Comparison of ENCODE assay signal across 28 cellular contexts in genomic region chr17:79221597-79221996, GRCh38.
"Had no signal": no experiment of that assay in that cellular context is flagged by ENCODE, and none has a peak within 500 bp of the region (broad histone marks: within the 10 kb centered on the region; RNA-seq: fewer than 3 reads in every experiment).

No MANE protein-coding gene starts in this region.

- H3K4me3 Mint-ChIP-seq: memory B cell; mesothelial cell of epicardium; natural killer cell treated with Interleukin-12 subunit alpha and Interleukin-12 subunit beta and Interleukin-15 and Interleukin-18, amount 100 ng/mL, for 72 hours; stimulated activated effector memory CD8-positive, alpha-beta T cell treated with anti-CD3 and anti-CD28 coated beads, Interleukin-12 subunit alpha, Interleukin-12 subunit beta, amount 100 ng/mL, for 72 hours had no signal

- H3K9me3 ChIP-seq: esophagus muscularis mucosa, gastroesophageal sphincter, heart left ventricle, mucosa of descending colon, ovary, psoas muscle, sigmoid colon, stomach, thyroid gland, vagina had no signal

- H3K4me3 ChIP-seq: gastroesophageal sphincter, heart left ventricle, hepatocyte, lung, mucosa of descending colon, ovary, psoas muscle, sigmoid colon, stomach, thyroid gland, vagina had no signal

- H3K9me3 Mint-ChIP-seq: memory B cell; mesothelial cell of epicardium; naive B cell; natural killer cell treated with Interleukin-12 subunit alpha and Interleukin-12 subunit beta and Interleukin-15 and Interleukin-18, amount 100 ng/mL, for 72 hours; neural crest cell; stimulated activated effector memory CD8-positive, alpha-beta T cell treated with anti-CD3 and anti-CD28 coated beads, Interleukin-12 subunit alpha, Interleukin-12 subunit beta, amount 100 ng/mL, for 72 hours had no signal

- ATAC-seq: gastroesophageal sphincter; heart left ventricle; left lobe of liver; mucosa of descending colon; natural killer cell treated with Interleukin-12 subunit alpha and Interleukin-12 subunit beta and Interleukin-15 and Interleukin-18, amount 100 ng/mL, for 72 hours; psoas muscle; right cardiac atrium had no signal

- H3K27me3 ChIP-seq: ovary, vagina had no signal

- DNase-seq: dermis blood vessel endothelial cell; effector memory CD4-positive, alpha-beta T cell; foreskin keratinocyte; naive B cell; nucleus accumbens; ovary; psoas muscle; right cardiac atrium; sigmoid colon; stimulated activated CD4-positive, alpha-beta T cell treated with anti-CD3 and anti-CD28 coated beads, Interleukin-2, amount 100 ng/mL, for 24 hours; stimulated activated CD4-positive, alpha-beta T cell treated with anti-CD3 and anti-CD28 coated beads, Interleukin-4, amount 100 ng/mL, for 24 hours; stimulated activated naive CD4-positive, alpha-beta T cell treated with Interleukin-2 at 50 U/mL for 16 hours; stomach; thyroid gland; trophoblast cell had no signal

- H3K4me2 ChIP-seq: hepatocyte had no signal

- H3K27ac Mint-ChIP-seq: memory B cell; mesothelial cell of epicardium; naive B cell; natural killer cell treated with Interleukin-12 subunit alpha and Interleukin-12 subunit beta and Interleukin-15 and Interleukin-18, amount 100 ng/mL, for 72 hours; stimulated activated effector memory CD8-positive, alpha-beta T cell treated with anti-CD3 and anti-CD28 coated beads, Interleukin-12 subunit alpha, Interleukin-12 subunit beta, amount 100 ng/mL, for 72 hours had no signal

- H3K36me3 ChIP-seq: esophagus muscularis mucosa, gastroesophageal sphincter, heart left ventricle, ovary, stomach, thyroid gland, vagina had no signal

- H3K36me3 Mint-ChIP-seq: memory B cell; mesothelial cell of epicardium; naive B cell; natural killer cell treated with Interleukin-12 subunit alpha and Interleukin-12 subunit beta and Interleukin-15 and Interleukin-18, amount 100 ng/mL, for 72 hours had no signal

- H3K79me2 ChIP-seq: hepatocyte had no signal

- H2AFZ ChIP-seq: hepatocyte had no signal

- H3K4me1 ChIP-seq: foreskin keratinocyte, psoas muscle, thyroid gland had no signal

- H3K27ac ChIP-seq: esophagus muscularis mucosa, foreskin keratinocyte, gastroesophageal sphincter, heart left ventricle, hepatocyte, ovary, psoas muscle, sigmoid colon, stomach, thyroid gland, vagina had no signal
